14 cellular contexts compared by ENCODE assay signal in genomic region chr2:112597537-112598322, GRCh38. TPM values are rescaled to one million over a fixed set of nuclear protein-coding genes. Genes with fewer than 3 reads are reported as not detected.
DNase-seq lines count a peak whose midpoint lies in the region; ATAC-seq and TF ChIP-seq lines count a peak whose summit lies in the region.
"Had no signal": no experiment of that assay in that cellular context is flagged by ENCODE, and none has a peak within 500 bp of the region (broad histone marks: within the 10 kb centered on the region; RNA-seq: fewer than 3 reads in every experiment).

No MANE protein-coding gene starts in this region.

- H2BK12ac ChIP-seq in mesenchymal stem cell (ENCODE audit: low read length in 2 of 2): no peak overlapping the region

- H3K18ac ChIP-seq in mesenchymal stem cell (ENCODE audit: low read depth in 1 of 2, low read length in 2 of 2): peak overlapping the region in 1 of 2 experiments; percentile 2

- TF ChIP-seq POLR2A in spleen (IDR thresholded peaks at IDR 0.05): no peak

- POLR2A ChIA-PET in activated CD4-positive, alpha-beta T cell treated with anti-CD3 and anti-CD28 coated beads, Interleukin-2, amount 10 ng/mL, durations not matched to agents 7 days and 5 days (lab: Charles Lee): interaction anchor here (0.6 kb wide), 1 partner anchor 27 kb away, joined by 8 read pairs; no protein-coding TSS in a partner anchor
- POLR2A ChIA-PET in HEK293 (lab: Yijun Ruan, JAX): no interaction called here

- no peaks in the 10 kb centered on the region for H3K79me1 ChIP-seq in mesenchymal stem cell (replicated peaks; ENCODE audit: low read length, poor library complexity, severe bottlenecking)

- no peak overlapping the region for H3K9ac ChIP-seq in mesenchymal stem cell (ENCODE audit: low read length)
- H3K9ac ChIP-seq: BLaER1 had no signal

- no peak for DNase-seq in activated CD4-positive, alpha-beta T cell treated with anti-CD3 and anti-CD28 coated beads, Interleukin-2, amount 10 ng/mL, durations not matched to agents 7 days and 5 days
- no peak for DNase-seq in activated CD4-positive, alpha-beta T cell treated with anti-CD3 and anti-CD28 coated beads, Interleukin-2, amount 10 ng/mL, durations not matched to agents 24 days and 14 days
- DNase-seq in mesenchymal stem cell (no peak), spleen (peak; percentile 10)
- no peak for DNase-seq in NK-92 treated with Interleukin-12 subunit alpha and Interleukin-12 subunit beta, amount 100 ng/mL, for 24 hours (lab: John Stamatoyannopoulos, UW)
- DNase-seq: 8988T; AML-193; CD8-positive, alpha-beta memory T cell; DMS53; H7 had no signal

- no peaks in the 10 kb centered on the region for H3K27me3 Mint-ChIP-seq in activated CD4-positive, alpha-beta T cell treated with anti-CD3 and anti-CD28 coated beads, Interleukin-2, amount 10 ng/mL, durations not matched to agents 7 days and 5 days
- no peaks in the 10 kb centered on the region for H3K27me3 Mint-ChIP-seq in activated CD4-positive, alpha-beta T cell treated with anti-CD3 and anti-CD28 coated beads, Interleukin-2, amount 10 ng/mL, durations not matched to agents 24 days and 14 days
- H3K27me3 Mint-ChIP-seq: CD8-positive, alpha-beta memory T cell had no signal

- no peak overlapping the region for H2AK5ac ChIP-seq in mesenchymal stem cell (ENCODE audit: low read length, severe bottlenecking)

- CTCF ChIA-PET in activated CD4-positive, alpha-beta T cell treated with anti-CD3 and anti-CD28 coated beads, Interleukin-2, amount 10 ng/mL, durations not matched to agents 7 days and 5 days (lab: Charles Lee): interaction anchor here (0.5 to 1.4 kb wide), 6 partner anchors 10 to 136 kb away, joined by 3 to 7 read pairs (median 3); partner anchors contain the start of gene CHCHD5
- CTCF ChIA-PET in HEK293 (lab: Yijun Ruan, JAX): interaction anchor here (0.5 to 6.4 kb wide), 8 partner anchors 9 to 344 kb away, joined by 3 to 103 read pairs (median 3); no protein-coding TSS in a partner anchor

- H2BK120ac ChIP-seq in mesenchymal stem cell (ENCODE audit: low read depth, low read length): no peak overlapping the region

- no peak overlapping the region for H4K91ac ChIP-seq in mesenchymal stem cell (ENCODE audit: low read length)

- H3K9me3 ChIP-seq in HEK293 (ENCODE audit: control insufficient read depth, insufficient read depth, low read depth, low read length) (no peaks in the 10 kb centered on the region), mesenchymal stem cell (ENCODE audit: control insufficient read depth, low read length) (no peaks in the 10 kb centered on the region), spleen (no peaks in the 10 kb centered on the region)
- H3K9me3 ChIP-seq: BLaER1 had no signal

- H3K4me1 ChIP-seq in HEK293 (ENCODE audit: control insufficient read depth, insufficient read depth, low read length) (no peaks in the 10 kb centered on the region), mesenchymal stem cell (ENCODE audit: control insufficient read depth, insufficient read depth, low read depth, low read length) (no peaks in the 10 kb centered on the region), spleen (peaks cover 6 to 12% (median 8%) of the 10 kb centered on the region in 6 donors)
- H3K4me1 ChIP-seq: BLaER1 had no signal

- peaks cover 3% of the 10 kb centered on the region for H3K9me3 Mint-ChIP-seq in activated CD4-positive, alpha-beta T cell treated with anti-CD3 and anti-CD28 coated beads, Interleukin-2, amount 10 ng/mL, durations not matched to agents 7 days and 5 days
- no peaks in the 10 kb centered on the region for H3K9me3 Mint-ChIP-seq in activated CD4-positive, alpha-beta T cell treated with anti-CD3 and anti-CD28 coated beads, Interleukin-2, amount 10 ng/mL, durations not matched to agents 24 days and 14 days
- H3K9me3 Mint-ChIP-seq: CD8-positive, alpha-beta memory T cell; GM23338 had no signal

- peaks cover 8% of the 10 kb centered on the region for H3K4me1 Mint-ChIP-seq in activated CD4-positive, alpha-beta T cell treated with anti-CD3 and anti-CD28 coated beads, Interleukin-2, amount 10 ng/mL, durations not matched to agents 7 days and 5 days
- H3K4me1 Mint-ChIP-seq in activated CD4-positive, alpha-beta T cell treated with anti-CD3 and anti-CD28 coated beads, Interleukin-2, amount 10 ng/mL, durations not matched to agents 24 days and 14 days: peaks cover 5% of the 10 kb centered on the region

- no peak for ATAC-seq in GM21529 (IDR thresholded peaks at IDR 0.05; ENCODE audit: unreplicated experiment)
- ATAC-seq: GM23338 had no signal

- no peak overlapping the region for H3K4ac ChIP-seq in mesenchymal stem cell (ENCODE audit: low read depth in 1 of 2, low read length in 2 of 2)

- H3K4me3 ChIP-seq in HEK293 (ENCODE audit: low read depth, low read length) (no peak overlapping the region), mesenchymal stem cell (ENCODE audit: insufficient read depth in 1 of 2, low read depth in 1 of 2, low read length in 2 of 2) (no peak overlapping the region), spleen (no peak overlapping the region)
- H3K4me3 ChIP-seq: BLaER1, GM23338 had no signal

- H2AFZ ChIP-seq in mesenchymal stem cell (ENCODE audit: low read depth, low read length): no peak overlapping the region
- H2AFZ ChIP-seq: GM23338 had no signal

- H3K27ac Mint-ChIP-seq in activated CD4-positive, alpha-beta T cell treated with anti-CD3 and anti-CD28 coated beads, Interleukin-2, amount 10 ng/mL, durations not matched to agents 7 days and 5 days: peak overlapping the region; percentile 36
- H3K27ac Mint-ChIP-seq in activated CD4-positive, alpha-beta T cell treated with anti-CD3 and anti-CD28 coated beads, Interleukin-2, amount 10 ng/mL, durations not matched to agents 24 days and 14 days: no peak overlapping the region
- H3K27ac Mint-ChIP-seq: CD8-positive, alpha-beta memory T cell; GM23338 had no signal

- intact Hi-C loops in activated CD4-positive, alpha-beta T cell treated with anti-CD3 and anti-CD28 coated beads, Interleukin-2, amount 10 ng/mL, durations not matched to agents 24 days and 14 days (cut with micrococcal nuclease): no loop called here
- intact Hi-C loops in spleen (cut with DNase I; ENCODE audit: low total_unique reads): no loop called here

- H2BK15ac ChIP-seq in mesenchymal stem cell (ENCODE audit: low read depth, poor library complexity, severe bottlenecking): no peak overlapping the region

- no peak overlapping the region for H3K4me3 Mint-ChIP-seq in activated CD4-positive, alpha-beta T cell treated with anti-CD3 and anti-CD28 coated beads, Interleukin-2, amount 10 ng/mL, durations not matched to agents 7 days and 5 days
- H3K4me3 Mint-ChIP-seq in activated CD4-positive, alpha-beta T cell treated with anti-CD3 and anti-CD28 coated beads, Interleukin-2, amount 10 ng/mL, durations not matched to agents 24 days and 14 days: no peak overlapping the region
- H3K4me3 Mint-ChIP-seq: CD8-positive, alpha-beta memory T cell; GM23338 had no signal

- 93% methylated on average over 9 of the region's 10 CpGs for WGBS in mesenchymal stem cell
- 92 to 97% (median 92%) methylated on average over 10 of the region's 10 CpGs for WGBS in spleen, 5 donors

- no peak overlapping the region for H3K23ac ChIP-seq in mesenchymal stem cell (ENCODE audit: low read length in 2 of 2)

- H4K8ac ChIP-seq in mesenchymal stem cell (ENCODE audit: low read length): no peak overlapping the region

- peaks cover 2% of the 10 kb centered on the region for H3K36me3 Mint-ChIP-seq in activated CD4-positive, alpha-beta T cell treated with anti-CD3 and anti-CD28 coated beads, Interleukin-2, amount 10 ng/mL, durations not matched to agents 7 days and 5 days (ENCODE audit: low read depth)
- H3K36me3 Mint-ChIP-seq in activated CD4-positive, alpha-beta T cell treated with anti-CD3 and anti-CD28 coated beads, Interleukin-2, amount 10 ng/mL, durations not matched to agents 24 days and 14 days (ENCODE audit: low read depth): peaks cover 12% of the 10 kb centered on the region

- no peaks in the 10 kb centered on the region for H3K36me3 ChIP-seq in HEK293 (ENCODE audit: control insufficient read depth in 2 of 2, insufficient read depth in 1 of 2, low read length in 2 of 2)
- H3K36me3 ChIP-seq in mesenchymal stem cell (ENCODE audit: control insufficient read depth in 1 of 2, insufficient read depth in 2 of 2, low read depth in 1 of 2, low read length in 2 of 2): no peaks in the 10 kb centered on the region
- H3K36me3 ChIP-seq in spleen: peaks cover 0 to 1% (median 0%) of the 10 kb centered on the region in 6 donors
- H3K36me3 ChIP-seq: BLaER1 had no signal

- H3K4me2 ChIP-seq in mesenchymal stem cell (ENCODE audit: low read length, poor library complexity, severe bottlenecking): no peak overlapping the region
- H3K4me2 ChIP-seq: BLaER1, GM23338 had no signal

- TF ChIP-seq CTCF in HEK293 (tag by site-specific recombination; IDR thresholded peaks at IDR 0.05) (no peak), spleen (IDR thresholded peaks at IDR 0.05 in 8 of 11, conservative IDR thresholded peaks at IDR 0.05 in 3 of 11) (no peak)

- H3K14ac ChIP-seq in mesenchymal stem cell (ENCODE audit: low read length in 2 of 2): no peak overlapping the region

- H3K27ac ChIP-seq in HEK293 (ENCODE audit: extremely low read depth, low read depth, low read length) (no peak overlapping the region), mesenchymal stem cell (ENCODE audit: low read length, poor library complexity, severe bottlenecking) (no peak overlapping the region), spleen (no peak overlapping the region)
- H3K27ac ChIP-seq: BLaER1 had no signal

- H3K27me3 ChIP-seq in mesenchymal stem cell (ENCODE audit: control insufficient read depth in 1 of 2, insufficient read depth in 1 of 2, low read length in 2 of 2): no peaks in the 10 kb centered on the region
- H3K27me3 ChIP-seq in spleen (replicated peaks in 1 of 7): no peaks in the 10 kb centered on the region
- H3K27me3 ChIP-seq: BLaER1 had no signal

- peak overlapping the region; percentile 46 for H2BK5ac ChIP-seq in mesenchymal stem cell (ENCODE audit: low read depth, low read length, poor library complexity, severe bottlenecking)

RNA-seq across cellular contexts. Expression of gene CHCHD5, which starts 13.3 kb away (rescaled TPM):
- 10 to 100 TPM; 33.5 to 33.6 TPM for total RNA-seq in activated CD4-positive, alpha-beta T cell treated with anti-CD3 and anti-CD28 coated beads, Interleukin-2, amount 10 ng/mL, durations not matched to agents 7 days and 5 days
- total RNA-seq in activated CD4-positive, alpha-beta T cell treated with anti-CD3 and anti-CD28 coated beads, Interleukin-2, amount 10 ng/mL, durations not matched to agents 24 days and 14 days: 36.4 and 37.6 TPM in 2 replicates
- 25.0 TPM for polyA plus RNA-seq in mesenchymal stem cell (2013, experiment 1 of 2)
- polyA plus RNA-seq in mesenchymal stem cell (2013, experiment 2 of 2): 24.5 TPM
- total RNA-seq in spleen: 10 to 100 TPM; 11.9 to 22.4 (median 16.1) TPM
- polyA plus RNA-seq in spleen: 10 to 100 TPM; 21.5 to 34.8 (median 31.9) TPM

RNA-seq across cellular contexts. Expression of gene SLC20A1, which starts 48.0 kb away (rescaled TPM):
- 100 to 1,000 TPM; 165 to 167 TPM for total RNA-seq in activated CD4-positive, alpha-beta T cell treated with anti-CD3 and anti-CD28 coated beads, Interleukin-2, amount 10 ng/mL, durations not matched to agents 7 days and 5 days
- 180 and 182 TPM in 2 replicates for total RNA-seq in activated CD4-positive, alpha-beta T cell treated with anti-CD3 and anti-CD28 coated beads, Interleukin-2, amount 10 ng/mL, durations not matched to agents 24 days and 14 days
- 115 TPM for polyA plus RNA-seq in mesenchymal stem cell (2013, experiment 1 of 2)
- 115 TPM for polyA plus RNA-seq in mesenchymal stem cell (2013, experiment 2 of 2)
- 10 to 100 TPM; 49.0 to 83.6 (median 69.9) TPM for total RNA-seq in spleen
- polyA plus RNA-seq in spleen: 10 to 100 TPM; 15.4 to 24.5 (median 17.8) TPM

RNA-seq across cellular contexts. Expression of gene POLR1B, which starts 55.5 kb away (rescaled TPM):
- 10 to 100 TPM; 34.6 to 35.2 TPM for total RNA-seq in activated CD4-positive, alpha-beta T cell treated with anti-CD3 and anti-CD28 coated beads, Interleukin-2, amount 10 ng/mL, durations not matched to agents 7 days and 5 days
- total RNA-seq in activated CD4-positive, alpha-beta T cell treated with anti-CD3 and anti-CD28 coated beads, Interleukin-2, amount 10 ng/mL, durations not matched to agents 24 days and 14 days: 71.9 and 84.5 TPM in 2 replicates
- polyA plus RNA-seq in mesenchymal stem cell (2013, experiment 1 of 2): 4.4 TPM
- polyA plus RNA-seq in mesenchymal stem cell (2013, experiment 2 of 2): 3.5 TPM
- 10 to 100 TPM; 17.4 to 31.8 (median 19.4) TPM for total RNA-seq in spleen
- polyA plus RNA-seq in spleen: 1 to 10 TPM; 4.9 to 9.1 (median 7.2) TPM
